1 cellular context compared by ENCODE assay signal in genomic region chr10:4051408-4052151, GRCh38.
TF ChIP-seq lines count a peak whose summit lies in the region.

No MANE protein-coding gene starts in this region.

TF ChIP-seq in GM23338, 12 proteins besides CTCF, POLR2A, EP300 and RAD21 (continued from another document):
- TF ChIP-seq ZNF462 (CRISPR knock-in tag; IDR thresholded peaks at IDR 0.05) (no peak), JUNB (IDR thresholded peaks at IDR 0.05; ENCODE audit: unreplicated experiment) (no peak), ZNF331 (CRISPR knock-in tag; IDR thresholded peaks at IDR 0.05; ENCODE audit: low read depth) (no peak), NANOG (IDR thresholded peaks at IDR 0.05; ENCODE audit: borderline replicate concordance) (no peak), EZH2 (IDR thresholded peaks at IDR 0.05; ENCODE audit: low read depth, unreplicated experiment) (no peak)
